Comparison of ENCODE assay signal across 8 cellular contexts in the genomic region with DNA sequence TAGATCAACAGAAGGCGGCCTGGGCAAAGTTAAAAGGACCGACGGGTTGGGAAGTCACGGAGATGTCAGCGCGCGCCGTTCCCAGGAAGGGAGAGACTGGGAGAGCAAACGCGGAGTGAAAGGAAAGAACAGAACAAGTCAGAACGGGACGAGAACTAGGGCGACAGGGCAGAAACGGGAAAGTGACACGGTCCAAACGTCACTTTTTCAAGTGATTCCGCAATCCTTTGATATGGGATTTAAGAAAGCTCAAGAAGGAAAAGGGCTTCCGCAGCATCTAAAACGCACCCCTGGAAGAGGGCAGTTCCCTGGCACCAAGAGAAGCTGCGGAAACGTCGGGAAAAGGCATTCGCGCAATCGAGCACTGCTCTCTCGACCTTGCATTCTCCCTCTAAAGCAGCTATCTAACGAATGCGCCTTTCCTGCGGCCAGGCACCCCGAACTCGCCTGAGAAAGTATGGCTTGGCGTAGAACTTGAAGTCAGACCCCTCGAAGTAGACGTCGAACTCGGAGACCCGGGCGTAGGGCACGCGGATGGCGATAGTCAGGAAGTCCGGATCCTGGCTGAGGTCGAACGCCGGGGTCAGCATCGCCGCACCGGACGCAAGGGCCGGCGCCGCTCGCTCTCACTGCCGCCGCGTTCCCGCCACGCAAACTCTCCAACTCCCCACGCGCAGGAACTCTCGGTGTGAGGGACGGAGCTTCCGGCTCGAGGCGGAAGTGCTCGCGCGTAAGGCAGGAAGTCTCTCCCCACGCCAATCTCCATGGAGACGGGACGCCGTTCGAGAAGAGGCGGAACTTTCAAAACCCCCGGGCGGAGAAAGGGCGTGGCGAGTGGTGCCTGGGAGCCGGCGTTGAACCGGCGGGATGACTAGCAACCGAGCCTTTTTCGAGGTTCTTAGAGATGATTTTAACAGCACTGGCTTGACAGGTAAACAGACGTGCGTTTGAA. TPM values are rescaled to one million over a fixed set of nuclear protein-coding genes. Genes with fewer than 3 reads are reported as not detected.
DNase-seq lines count a peak whose midpoint lies in the region; ATAC-seq and TF ChIP-seq lines count a peak whose summit lies in the region.

TSS of gene SHQ1 (minus strand) at position 695 of the 952 bp plus-strand sequence. CDS start at position 590, 105 bp downstream.

- peak within 1 kb of the TSS; percentile 99 for H3K4me3 ChIP-seq in fibroblast of pulmonary artery (replicated peaks; ENCODE audit: low read depth, low read length)

- DNase-seq in ELF-1 (ENCODE audit: low read depth, low spot score) (peak; percentile 95), GOT3 (lab: John Stamatoyannopoulos, UW) (peak; percentile 77), LHCN-M2 (ENCODE audit: low read depth) (peak; percentile 94), fibroblast of pulmonary artery (ENCODE audit: low read depth) (peak; percentile 95), natural killer cell (peak; percentile 85)
- peak; percentile 91 for DNase-seq in activated T-helper 2 cell treated with anti-CD3 and anti-CD28 coated beads, Interferon-gamma antibody, Interleukin-2, Interleukin-4, amounts not matched to agents 10 μg/mL and 5 μg/mL and 100 μg/mL, durations not matched to agents 14 hours and 24 hours and 36 hours (ENCODE audit: low spot score)
- peak; percentile 86 to 93 (median 91) for DNase-seq in stimulated activated naive CD4-positive, alpha-beta T cell (lab: John Stamatoyannopoulos, UW)

- ATAC-seq in natural killer cell = peak; percentile 95 to 97 (median 95)

- TF ChIP-seq CTCF in fibroblast of pulmonary artery (IDR thresholded peaks at IDR 0.05; ENCODE audit: low read length, missing control alignments) = no peak
- no peak for TF ChIP-seq CTCF in natural killer cell (IDR thresholded peaks at IDR 0.05)

- no peaks in the 10 kb centered on the region for H3K27me3 Mint-ChIP-seq in activated T-helper 2 cell treated with anti-CD3 and anti-CD28 coated beads, Interferon-gamma antibody, Interleukin-2, Interleukin-4, amounts not matched to agents 10 μg/mL and 5 μg/mL and 100 μg/mL, durations not matched to agents 14 hours and 24 hours and 36 hours (ENCODE audit: low read depth)
- no peaks in the 10 kb centered on the region for H3K27me3 Mint-ChIP-seq in natural killer cell (ENCODE audit: low read depth in 2 of 2)

- no peaks in the 10 kb centered on the region for H3K9me3 Mint-ChIP-seq in activated T-helper 2 cell treated with anti-CD3 and anti-CD28 coated beads, Interferon-gamma antibody, Interleukin-2, Interleukin-4, amounts not matched to agents 10 μg/mL and 5 μg/mL and 100 μg/mL, durations not matched to agents 14 hours and 24 hours and 36 hours
- no peaks in the 10 kb centered on the region for H3K9me3 Mint-ChIP-seq in natural killer cell

- H3K36me3 Mint-ChIP-seq in activated T-helper 2 cell treated with anti-CD3 and anti-CD28 coated beads, Interferon-gamma antibody, Interleukin-2, Interleukin-4, amounts not matched to agents 10 μg/mL and 5 μg/mL and 100 μg/mL, durations not matched to agents 14 hours and 24 hours and 36 hours (ENCODE audit: low read depth) = peaks cover 22% of the 10 kb centered on the region
- H3K36me3 Mint-ChIP-seq in natural killer cell = no peaks in the 10 kb centered on the region

- intact Hi-C loops in activated T-helper 2 cell treated with anti-CD3 and anti-CD28 coated beads, Interferon-gamma antibody, Interleukin-2, Interleukin-4, amounts not matched to agents 10 μg/mL and 5 μg/mL and 100 μg/mL, durations not matched to agents 14 hours and 24 hours and 36 hours (cut with micrococcal nuclease) = loop anchor here (1.0 to 5.0 kb wide), 4 partner anchors 39 to 1266 kb away; partner anchors contain the start of genes FOXP1, GXYLT2 and PPP4R2
- intact Hi-C loops in natural killer cell (cut with micrococcal nuclease) = loop anchor here (10.0 kb wide), 1 partner anchor 1143 kb away; no protein-coding TSS in a partner anchor

- peak; percentile 89 for TF ChIP-seq POLR2A in Raji (IDR thresholded peaks at IDR 0.05; ENCODE audit: insufficient read depth, low read depth, low read length)

- peaks cover 54% of the 10 kb centered on the region for H3K4me1 Mint-ChIP-seq in activated T-helper 2 cell treated with anti-CD3 and anti-CD28 coated beads, Interferon-gamma antibody, Interleukin-2, Interleukin-4, amounts not matched to agents 10 μg/mL and 5 μg/mL and 100 μg/mL, durations not matched to agents 14 hours and 24 hours and 36 hours (ENCODE audit: low read depth)
- H3K4me1 Mint-ChIP-seq in natural killer cell = peaks cover 39 to 45% of the 10 kb centered on the region in 2 donors

- H3K27ac Mint-ChIP-seq in activated T-helper 2 cell treated with anti-CD3 and anti-CD28 coated beads, Interferon-gamma antibody, Interleukin-2, Interleukin-4, amounts not matched to agents 10 μg/mL and 5 μg/mL and 100 μg/mL, durations not matched to agents 14 hours and 24 hours and 36 hours = peak within 1 kb of the TSS; percentile 77
- peak within 1 kb of the TSS; percentile 74 to 83 for H3K27ac Mint-ChIP-seq in natural killer cell

- H3K4me3 Mint-ChIP-seq in activated T-helper 2 cell treated with anti-CD3 and anti-CD28 coated beads, Interferon-gamma antibody, Interleukin-2, Interleukin-4, amounts not matched to agents 10 μg/mL and 5 μg/mL and 100 μg/mL, durations not matched to agents 14 hours and 24 hours and 36 hours (ENCODE audit: low read depth) = peak within 1 kb of the TSS; percentile 99
- peak within 1 kb of the TSS; percentile 93 for H3K4me3 Mint-ChIP-seq in natural killer cell

RNA-seq across cellular contexts. Expression of gene SHQ1, which starts in this region (rescaled TPM):
- 20.3 and 21.6 TPM in 2 replicates for total RNA-seq in LHCN-M2 (2014; rRNA removed)
- 9.1 TPM for polyA plus RNA-seq in LHCN-M2 (2012)
- total RNA-seq in activated T-helper 2 cell treated with anti-CD3 and anti-CD28 coated beads, Interferon-gamma antibody, Interleukin-2, Interleukin-4, amounts not matched to agents 10 μg/mL and 5 μg/mL and 100 μg/mL, durations not matched to agents 14 hours and 24 hours and 36 hours = 29.0 and 31.2 TPM in 2 replicates
- 10 to 100 TPM; 16.3 to 36.7 (median 35.9) TPM for total RNA-seq in natural killer cell

Comparison
In these comparisons a context has a peak if more than half of its experiments do, and no peak if none do; other contexts are left out.
1. Peak in every context shown above with its lines: DNase-seq, ATAC-seq and H3K4me3 ChIP-seq.